1 cellular context compared by ENCODE assay signal in the genomic region with DNA sequence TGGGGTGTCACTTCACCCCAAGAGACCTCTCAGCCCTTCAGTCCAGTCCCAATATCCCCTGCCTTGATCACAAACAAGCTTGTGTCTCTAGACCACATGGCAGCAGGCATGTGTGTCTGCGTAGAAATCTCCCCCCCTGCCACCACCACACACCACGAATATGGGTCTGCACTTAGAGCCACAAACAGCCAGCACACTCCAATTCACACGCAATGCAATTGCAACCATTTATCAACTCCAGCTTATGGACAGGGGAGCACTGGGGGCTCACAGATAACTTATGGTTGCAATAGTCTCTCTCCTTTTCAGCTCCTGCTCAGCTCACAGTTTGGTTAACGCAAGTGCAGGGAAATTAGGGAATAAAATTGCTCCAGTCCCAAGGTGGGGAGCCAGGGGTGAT.
TF ChIP-seq lines count a peak whose summit lies in the region.

No MANE protein-coding gene starts in this region.

TF ChIP-seq in HCT116, 20 proteins besides CTCF, POLR2A, EP300 and RAD21 (continued from another document):
- TF ChIP-seq, protein P1, sequence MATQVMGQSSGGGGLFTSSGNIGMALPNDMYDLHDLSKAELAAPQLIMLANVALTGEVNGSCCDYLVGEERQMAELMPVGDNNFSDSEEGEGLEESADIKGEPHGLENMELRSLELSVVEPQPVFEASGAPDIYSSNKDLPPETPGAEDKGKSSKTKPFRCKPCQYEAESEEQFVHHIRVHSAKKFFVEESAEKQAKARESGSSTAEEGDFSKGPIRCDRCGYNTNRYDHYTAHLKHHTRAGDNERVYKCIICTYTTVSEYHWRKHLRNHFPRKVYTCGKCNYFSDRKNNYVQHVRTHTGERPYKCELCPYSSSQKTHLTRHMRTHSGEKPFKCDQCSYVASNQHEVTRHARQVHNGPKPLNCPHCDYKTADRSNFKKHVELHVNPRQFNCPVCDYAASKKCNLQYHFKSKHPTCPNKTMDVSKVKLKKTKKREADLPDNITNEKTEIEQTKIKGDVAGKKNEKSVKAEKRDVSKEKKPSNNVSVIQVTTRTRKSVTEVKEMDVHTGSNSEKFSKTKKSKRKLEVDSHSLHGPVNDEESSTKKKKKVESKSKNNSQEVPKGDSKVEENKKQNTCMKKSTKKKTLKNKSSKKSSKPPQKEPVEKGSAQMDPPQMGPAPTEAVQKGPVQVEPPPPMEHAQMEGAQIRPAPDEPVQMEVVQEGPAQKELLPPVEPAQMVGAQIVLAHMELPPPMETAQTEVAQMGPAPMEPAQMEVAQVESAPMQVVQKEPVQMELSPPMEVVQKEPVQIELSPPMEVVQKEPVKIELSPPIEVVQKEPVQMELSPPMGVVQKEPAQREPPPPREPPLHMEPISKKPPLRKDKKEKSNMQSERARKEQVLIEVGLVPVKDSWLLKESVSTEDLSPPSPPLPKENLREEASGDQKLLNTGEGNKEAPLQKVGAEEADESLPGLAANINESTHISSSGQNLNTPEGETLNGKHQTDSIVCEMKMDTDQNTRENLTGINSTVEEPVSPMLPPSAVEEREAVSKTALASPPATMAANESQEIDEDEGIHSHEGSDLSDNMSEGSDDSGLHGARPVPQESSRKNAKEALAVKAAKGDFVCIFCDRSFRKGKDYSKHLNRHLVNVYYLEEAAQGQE (IDR thresholded peaks at IDR 0.05; ENCODE audit: low read depth), result no peak
- TF ChIP-seq ELF1 (IDR thresholded peaks at IDR 0.05; ENCODE audit: borderline replicate concordance, low read depth) (no peak), EZH2 (IDR thresholded peaks at IDR 0.05) (no peak)
